Comparison of ENCODE assay signal across 1 cellular context in the genomic region with DNA sequence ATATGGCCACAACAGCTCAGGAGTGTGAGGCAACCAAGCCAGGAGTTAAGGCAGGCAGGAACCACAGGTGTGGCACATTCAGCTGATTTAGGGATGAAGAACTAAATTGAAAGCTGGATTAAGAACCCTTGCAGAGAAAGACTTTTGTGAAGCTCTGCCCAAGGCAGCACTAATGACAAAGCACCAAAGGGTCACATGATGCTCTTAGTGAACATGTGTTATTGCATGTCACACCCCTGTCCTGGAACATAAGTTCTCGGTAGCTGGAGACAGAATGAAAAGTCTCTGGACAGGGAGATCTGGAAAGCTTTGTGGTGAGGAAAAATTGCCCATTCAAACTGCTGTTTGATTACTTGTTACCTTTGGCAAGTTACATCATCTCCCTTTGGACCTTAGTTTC.
A peak's percentile ranks its signal among the peaks of the same experiment; 100 is the strongest.
TF ChIP-seq lines count a peak whose summit lies in the region.

No MANE protein-coding gene starts in this region.

TF ChIP-seq in K562, 482 proteins besides CTCF, POLR2A, EP300 and RAD21 (continued from another document and continues in another):
- TF ChIP-seq, protein P1, sequence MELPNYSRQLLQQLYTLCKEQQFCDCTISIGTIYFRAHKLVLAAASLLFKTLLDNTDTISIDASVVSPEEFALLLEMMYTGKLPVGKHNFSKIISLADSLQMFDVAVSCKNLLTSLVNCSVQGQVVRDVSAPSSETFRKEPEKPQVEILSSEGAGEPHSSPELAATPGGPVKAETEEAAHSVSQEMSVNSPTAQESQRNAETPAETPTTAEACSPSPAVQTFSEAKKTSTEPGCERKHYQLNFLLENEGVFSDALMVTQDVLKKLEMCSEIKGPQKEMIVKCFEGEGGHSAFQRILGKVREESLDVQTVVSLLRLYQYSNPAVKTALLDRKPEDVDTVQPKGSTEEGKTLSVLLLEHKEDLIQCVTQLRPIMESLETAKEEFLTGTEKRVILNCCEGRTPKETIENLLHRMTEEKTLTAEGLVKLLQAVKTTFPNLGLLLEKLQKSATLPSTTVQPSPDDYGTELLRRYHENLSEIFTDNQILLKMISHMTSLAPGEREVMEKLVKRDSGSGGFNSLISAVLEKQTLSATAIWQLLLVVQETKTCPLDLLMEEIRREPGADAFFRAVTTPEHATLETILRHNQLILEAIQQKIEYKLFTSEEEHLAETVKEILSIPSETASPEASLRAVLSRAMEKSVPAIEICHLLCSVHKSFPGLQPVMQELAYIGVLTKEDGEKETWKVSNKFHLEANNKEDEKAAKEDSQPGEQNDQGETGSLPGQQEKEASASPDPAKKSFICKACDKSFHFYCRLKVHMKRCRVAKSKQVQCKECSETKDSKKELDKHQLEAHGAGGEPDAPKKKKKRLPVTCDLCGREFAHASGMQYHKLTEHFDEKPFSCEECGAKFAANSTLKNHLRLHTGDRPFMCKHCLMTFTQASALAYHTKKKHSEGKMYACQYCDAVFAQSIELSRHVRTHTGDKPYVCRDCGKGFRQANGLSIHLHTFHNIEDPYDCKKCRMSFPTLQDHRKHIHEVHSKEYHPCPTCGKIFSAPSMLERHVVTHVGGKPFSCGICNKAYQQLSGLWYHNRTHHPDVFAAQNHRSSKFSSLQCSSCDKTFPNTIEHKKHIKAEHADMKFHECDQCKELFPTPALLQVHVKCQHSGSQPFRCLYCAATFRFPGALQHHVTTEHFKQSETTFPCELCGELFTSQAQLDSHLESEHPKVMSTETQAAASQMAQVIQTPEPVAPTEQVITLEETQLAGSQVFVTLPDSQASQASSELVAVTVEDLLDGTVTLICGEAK (IDR thresholded peaks at IDR 0.05) = no peak
- TF ChIP-seq, protein P1 (CRISPR knock-in tag; IDR thresholded peaks at IDR 0.05) = no peak
- TF ChIP-seq ZBTB8A (IDR thresholded peaks at IDR 0.05; ENCODE audit: partially characterized antibody) = no peak
- TF ChIP-seq, protein P2, sequence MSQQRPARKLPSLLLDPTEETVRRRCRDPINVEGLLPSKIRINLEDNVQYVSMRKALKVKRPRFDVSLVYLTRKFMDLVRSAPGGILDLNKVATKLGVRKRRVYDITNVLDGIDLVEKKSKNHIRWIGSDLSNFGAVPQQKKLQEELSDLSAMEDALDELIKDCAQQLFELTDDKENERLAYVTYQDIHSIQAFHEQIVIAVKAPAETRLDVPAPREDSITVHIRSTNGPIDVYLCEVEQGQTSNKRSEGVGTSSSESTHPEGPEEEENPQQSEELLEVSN (IDR thresholded peaks at IDR 0.05; ENCODE audit: borderline replicate concordance in 1 of 2, extremely low read depth in 1 of 2, insufficient read depth in 1 of 2, insufficient read length in 1 of 2, low read depth in 1 of 2, low read length in 1 of 2, poor library complexity in 1 of 2, severe bottlenecking in 1 of 2) = no peak
- TF ChIP-seq MAZ (CRISPR knock-in tag; conservative IDR thresholded peaks at IDR 0.05 in 1 of 2, IDR thresholded peaks at IDR 0.05 in 1 of 2) = no peak
- no peak for TF ChIP-seq ZNF197 (CRISPR knock-in tag; IDR thresholded peaks at IDR 0.05; ENCODE audit: low read depth)
- TF ChIP-seq, protein P3, sequence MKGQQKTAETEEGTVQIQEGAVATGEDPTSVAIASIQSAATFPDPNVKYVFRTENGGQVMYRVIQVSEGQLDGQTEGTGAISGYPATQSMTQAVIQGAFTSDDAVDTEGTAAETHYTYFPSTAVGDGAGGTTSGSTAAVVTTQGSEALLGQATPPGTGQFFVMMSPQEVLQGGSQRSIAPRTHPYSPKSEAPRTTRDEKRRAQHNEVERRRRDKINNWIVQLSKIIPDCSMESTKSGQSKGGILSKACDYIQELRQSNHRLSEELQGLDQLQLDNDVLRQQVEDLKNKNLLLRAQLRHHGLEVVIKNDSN (CRISPR knock-in tag; IDR thresholded peaks at IDR 0.05) = peak; percentile 26; the same call in 1 of the 2 replicates
- TF ChIP-seq, protein P4, sequence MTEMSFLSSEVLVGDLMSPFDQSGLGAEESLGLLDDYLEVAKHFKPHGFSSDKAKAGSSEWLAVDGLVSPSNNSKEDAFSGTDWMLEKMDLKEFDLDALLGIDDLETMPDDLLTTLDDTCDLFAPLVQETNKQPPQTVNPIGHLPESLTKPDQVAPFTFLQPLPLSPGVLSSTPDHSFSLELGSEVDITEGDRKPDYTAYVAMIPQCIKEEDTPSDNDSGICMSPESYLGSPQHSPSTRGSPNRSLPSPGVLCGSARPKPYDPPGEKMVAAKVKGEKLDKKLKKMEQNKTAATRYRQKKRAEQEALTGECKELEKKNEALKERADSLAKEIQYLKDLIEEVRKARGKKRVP (CRISPR knock-in tag; IDR thresholded peaks at IDR 0.05) = no peak
- TF ChIP-seq, protein P5, sequence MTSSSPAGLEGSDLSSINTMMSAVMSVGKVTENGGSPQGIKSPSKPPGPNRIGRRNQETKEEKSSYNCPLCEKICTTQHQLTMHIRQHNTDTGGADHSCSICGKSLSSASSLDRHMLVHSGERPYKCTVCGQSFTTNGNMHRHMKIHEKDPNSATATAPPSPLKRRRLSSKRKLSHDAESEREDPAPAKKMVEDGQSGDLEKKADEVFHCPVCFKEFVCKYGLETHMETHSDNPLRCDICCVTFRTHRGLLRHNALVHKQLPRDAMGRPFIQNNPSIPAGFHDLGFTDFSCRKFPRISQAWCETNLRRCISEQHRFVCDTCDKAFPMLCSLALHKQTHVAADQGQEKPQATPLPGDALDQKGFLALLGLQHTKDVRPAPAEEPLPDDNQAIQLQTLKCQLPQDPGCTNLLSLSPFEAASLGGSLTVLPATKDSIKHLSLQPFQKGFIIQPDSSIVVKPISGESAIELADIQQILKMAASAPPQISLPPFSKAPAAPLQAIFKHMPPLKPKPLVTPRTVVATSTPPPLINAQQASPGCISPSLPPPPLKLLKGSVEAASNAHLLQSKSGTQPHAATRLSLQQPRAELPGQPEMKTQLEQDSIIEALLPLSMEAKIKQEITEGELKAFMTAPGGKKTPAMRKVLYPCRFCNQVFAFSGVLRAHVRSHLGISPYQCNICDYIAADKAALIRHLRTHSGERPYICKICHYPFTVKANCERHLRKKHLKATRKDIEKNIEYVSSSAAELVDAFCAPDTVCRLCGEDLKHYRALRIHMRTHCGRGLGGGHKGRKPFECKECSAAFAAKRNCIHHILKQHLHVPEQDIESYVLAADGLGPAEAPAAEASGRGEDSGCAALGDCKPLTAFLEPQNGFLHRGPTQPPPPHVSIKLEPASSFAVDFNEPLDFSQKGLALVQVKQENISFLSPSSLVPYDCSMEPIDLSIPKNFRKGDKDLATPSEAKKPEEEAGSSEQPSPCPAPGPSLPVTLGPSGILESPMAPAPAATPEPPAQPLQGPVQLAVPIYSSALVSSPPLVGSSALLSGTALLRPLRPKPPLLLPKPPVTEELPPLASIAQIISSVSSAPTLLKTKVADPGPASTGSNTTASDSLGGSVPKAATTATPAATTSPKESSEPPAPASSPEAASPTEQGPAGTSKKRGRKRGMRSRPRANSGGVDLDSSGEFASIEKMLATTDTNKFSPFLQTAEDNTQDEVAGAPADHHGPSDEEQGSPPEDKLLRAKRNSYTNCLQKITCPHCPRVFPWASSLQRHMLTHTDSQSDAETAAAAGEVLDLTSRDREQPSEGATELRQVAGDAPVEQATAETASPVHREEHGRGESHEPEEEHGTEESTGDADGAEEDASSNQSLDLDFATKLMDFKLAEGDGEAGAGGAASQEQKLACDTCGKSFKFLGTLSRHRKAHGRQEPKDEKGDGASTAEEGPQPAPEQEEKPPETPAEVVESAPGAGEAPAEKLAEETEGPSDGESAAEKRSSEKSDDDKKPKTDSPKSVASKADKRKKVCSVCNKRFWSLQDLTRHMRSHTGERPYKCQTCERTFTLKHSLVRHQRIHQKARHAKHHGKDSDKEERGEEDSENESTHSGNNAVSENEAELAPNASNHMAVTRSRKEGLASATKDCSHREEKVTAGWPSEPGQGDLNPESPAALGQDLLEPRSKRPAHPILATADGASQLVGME (CRISPR knock-in tag; IDR thresholded peaks at IDR 0.05) = no peak
- TF ChIP-seq ARID1B (IDR thresholded peaks at IDR 0.05) = no peak
- no peak for TF ChIP-seq NFATC3 (IDR thresholded peaks at IDR 0.05)
- TF ChIP-seq SRSF3 (IDR thresholded peaks at IDR 0.05; ENCODE audit: insufficient read depth, low read length) = no peak
- TF ChIP-seq ZNF354B (CRISPR knock-in tag; IDR thresholded peaks at IDR 0.05) = no peak
- no peak for TF ChIP-seq RBFOX2 (IDR thresholded peaks at IDR 0.05; ENCODE audit: low read depth, low read length)
- TF ChIP-seq, protein P6, sequence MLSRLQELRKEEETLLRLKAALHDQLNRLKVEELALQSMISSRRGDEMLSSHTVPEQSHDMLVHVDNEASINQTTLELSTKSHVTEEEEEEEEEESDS (CRISPR knock-in tag; IDR thresholded peaks at IDR 0.05) = no peak
- TF ChIP-seq, protein P7, sequence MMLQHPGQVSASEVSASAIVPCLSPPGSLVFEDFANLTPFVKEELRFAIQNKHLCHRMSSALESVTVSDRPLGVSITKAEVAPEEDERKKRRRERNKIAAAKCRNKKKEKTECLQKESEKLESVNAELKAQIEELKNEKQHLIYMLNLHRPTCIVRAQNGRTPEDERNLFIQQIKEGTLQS (IDR thresholded peaks at IDR 0.05) = peak; percentile 32; the same call in 1 of the 2 replicates
- TF ChIP-seq, protein P7 (CRISPR knock-in tag; conservative IDR thresholded peaks at IDR 0.05) = no peak
- TF ChIP-seq, protein P8, sequence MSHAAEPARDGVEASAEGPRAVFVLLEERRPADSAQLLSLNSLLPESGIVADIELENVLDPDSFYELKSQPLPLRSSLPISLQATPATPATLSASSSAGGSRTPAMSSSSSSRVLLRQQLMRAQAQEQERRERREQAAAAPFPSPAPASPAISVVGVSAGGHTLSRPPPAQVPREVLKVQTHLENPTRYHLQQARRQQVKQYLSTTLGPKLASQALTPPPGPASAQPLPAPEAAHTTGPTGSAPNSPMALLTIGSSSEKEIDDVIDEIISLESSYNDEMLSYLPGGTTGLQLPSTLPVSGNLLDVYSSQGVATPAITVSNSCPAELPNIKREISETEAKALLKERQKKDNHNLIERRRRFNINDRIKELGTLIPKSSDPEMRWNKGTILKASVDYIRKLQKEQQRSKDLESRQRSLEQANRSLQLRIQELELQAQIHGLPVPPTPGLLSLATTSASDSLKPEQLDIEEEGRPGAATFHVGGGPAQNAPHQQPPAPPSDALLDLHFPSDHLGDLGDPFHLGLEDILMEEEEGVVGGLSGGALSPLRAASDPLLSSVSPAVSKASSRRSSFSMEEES (CRISPR knock-in tag; IDR thresholded peaks at IDR 0.05) = peak; percentile 73
- no peak for TF ChIP-seq ZC3H8 (IDR thresholded peaks at IDR 0.05)
- TF ChIP-seq, protein P9, sequence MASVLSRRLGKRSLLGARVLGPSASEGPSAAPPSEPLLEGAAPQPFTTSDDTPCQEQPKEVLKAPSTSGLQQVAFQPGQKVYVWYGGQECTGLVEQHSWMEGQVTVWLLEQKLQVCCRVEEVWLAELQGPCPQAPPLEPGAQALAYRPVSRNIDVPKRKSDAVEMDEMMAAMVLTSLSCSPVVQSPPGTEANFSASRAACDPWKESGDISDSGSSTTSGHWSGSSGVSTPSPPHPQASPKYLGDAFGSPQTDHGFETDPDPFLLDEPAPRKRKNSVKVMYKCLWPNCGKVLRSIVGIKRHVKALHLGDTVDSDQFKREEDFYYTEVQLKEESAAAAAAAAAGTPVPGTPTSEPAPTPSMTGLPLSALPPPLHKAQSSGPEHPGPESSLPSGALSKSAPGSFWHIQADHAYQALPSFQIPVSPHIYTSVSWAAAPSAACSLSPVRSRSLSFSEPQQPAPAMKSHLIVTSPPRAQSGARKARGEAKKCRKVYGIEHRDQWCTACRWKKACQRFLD (CRISPR knock-in tag; IDR thresholded peaks at IDR 0.05) = no peak
- no peak for TF ChIP-seq CXXC5 (CRISPR knock-in tag; IDR thresholded peaks at IDR 0.05)
- TF ChIP-seq GATAD2A (IDR thresholded peaks at IDR 0.05) = no peak
- TF ChIP-seq, protein P10, sequence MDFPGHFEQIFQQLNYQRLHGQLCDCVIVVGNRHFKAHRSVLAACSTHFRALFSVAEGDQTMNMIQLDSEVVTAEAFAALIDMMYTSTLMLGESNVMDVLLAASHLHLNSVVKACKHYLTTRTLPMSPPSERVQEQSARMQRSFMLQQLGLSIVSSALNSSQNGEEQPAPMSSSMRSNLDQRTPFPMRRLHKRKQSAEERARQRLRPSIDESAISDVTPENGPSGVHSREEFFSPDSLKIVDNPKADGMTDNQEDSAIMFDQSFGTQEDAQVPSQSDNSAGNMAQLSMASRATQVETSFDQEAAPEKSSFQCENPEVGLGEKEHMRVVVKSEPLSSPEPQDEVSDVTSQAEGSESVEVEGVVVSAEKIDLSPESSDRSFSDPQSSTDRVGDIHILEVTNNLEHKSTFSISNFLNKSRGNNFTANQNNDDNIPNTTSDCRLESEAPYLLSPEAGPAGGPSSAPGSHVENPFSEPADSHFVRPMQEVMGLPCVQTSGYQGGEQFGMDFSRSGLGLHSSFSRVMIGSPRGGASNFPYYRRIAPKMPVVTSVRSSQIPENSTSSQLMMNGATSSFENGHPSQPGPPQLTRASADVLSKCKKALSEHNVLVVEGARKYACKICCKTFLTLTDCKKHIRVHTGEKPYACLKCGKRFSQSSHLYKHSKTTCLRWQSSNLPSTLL (IDR thresholded peaks at IDR 0.05) = no peak
- TF ChIP-seq ZBTB7A (IDR thresholded peaks at IDR 0.05; ENCODE audit: borderline replicate concordance, control insufficient read depth, low read depth, low read length) = no peak
